In genomic region chr9:36389590-36389989, GRCh38 we compare ENCODE assay signal across 1 cellular context.
TF ChIP-seq lines count a peak whose summit lies in the region.

No MANE protein-coding gene starts in this region.

TF ChIP-seq in GM23338, 12 proteins besides CTCF, POLR2A, EP300 and RAD21 (continued from another document):
- TF ChIP-seq REST (IDR thresholded peaks at IDR 0.05; ENCODE audit: unreplicated experiment): no peak
- TF ChIP-seq STAT1 (IDR thresholded peaks at IDR 0.05; ENCODE audit: unreplicated experiment): no peak
- no peak for TF ChIP-seq JUNB (IDR thresholded peaks at IDR 0.05; ENCODE audit: unreplicated experiment)
- TF ChIP-seq CREB1 (CRISPR knock-in tag; IDR thresholded peaks at IDR 0.05; ENCODE audit: low read depth): no peak
